2 cellular contexts compared by ENCODE assay signal in the genomic region with DNA sequence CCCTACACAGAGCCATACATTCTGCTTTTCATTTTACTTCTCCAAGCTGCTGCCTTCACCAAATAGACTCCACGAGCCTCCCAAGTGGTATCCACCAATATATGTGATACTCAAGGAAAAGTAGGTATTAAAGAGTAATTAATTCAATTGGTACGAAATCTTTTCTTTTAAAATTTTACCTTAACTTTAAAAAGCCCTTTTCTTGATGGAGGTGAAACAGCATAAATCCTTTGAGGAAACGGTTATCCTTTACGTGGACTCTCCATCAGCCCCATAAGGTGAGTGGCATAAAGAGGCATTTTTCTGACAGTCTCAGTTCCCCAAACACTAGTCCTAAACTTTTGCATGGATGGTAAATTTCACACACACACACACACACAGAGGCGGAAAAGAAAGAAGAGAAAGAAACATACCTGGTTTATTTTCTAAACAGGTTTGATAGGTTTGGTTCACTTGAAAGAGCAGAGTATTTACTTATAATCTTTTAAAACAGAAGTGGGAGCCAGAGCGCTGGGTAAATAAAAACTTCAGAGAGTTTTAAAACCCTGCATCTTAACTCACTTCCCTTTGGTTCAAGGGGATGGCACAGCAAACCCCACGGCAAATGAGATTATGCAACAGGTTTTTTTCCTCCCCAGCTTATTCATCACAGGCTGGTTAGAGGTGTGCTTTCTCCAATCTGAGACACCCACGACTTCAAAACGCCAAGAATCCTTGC.
TF ChIP-seq lines count a peak whose summit lies in the region.

No MANE protein-coding gene starts in this region.

TF ChIP-seq in GM23338, 12 proteins besides CTCF, POLR2A, EP300 and RAD21 (continued from another document):
- TF ChIP-seq STAT1 (IDR thresholded peaks at IDR 0.05; ENCODE audit: unreplicated experiment) (no peak), POLR2AphosphoS5 (IDR thresholded peaks at IDR 0.05; ENCODE audit: low read depth) (no peak), ZNF114 (CRISPR knock-in tag; IDR thresholded peaks at IDR 0.05) (no peak), EZH2phosphoT487 (IDR thresholded peaks at IDR 0.05; ENCODE audit: unreplicated experiment) (no peak), NANOG (IDR thresholded peaks at IDR 0.05; ENCODE audit: borderline replicate concordance) (no peak), ZNF331 (CRISPR knock-in tag; IDR thresholded peaks at IDR 0.05; ENCODE audit: low read depth) (no peak)
- TF ChIP-seq, protein P1, sequence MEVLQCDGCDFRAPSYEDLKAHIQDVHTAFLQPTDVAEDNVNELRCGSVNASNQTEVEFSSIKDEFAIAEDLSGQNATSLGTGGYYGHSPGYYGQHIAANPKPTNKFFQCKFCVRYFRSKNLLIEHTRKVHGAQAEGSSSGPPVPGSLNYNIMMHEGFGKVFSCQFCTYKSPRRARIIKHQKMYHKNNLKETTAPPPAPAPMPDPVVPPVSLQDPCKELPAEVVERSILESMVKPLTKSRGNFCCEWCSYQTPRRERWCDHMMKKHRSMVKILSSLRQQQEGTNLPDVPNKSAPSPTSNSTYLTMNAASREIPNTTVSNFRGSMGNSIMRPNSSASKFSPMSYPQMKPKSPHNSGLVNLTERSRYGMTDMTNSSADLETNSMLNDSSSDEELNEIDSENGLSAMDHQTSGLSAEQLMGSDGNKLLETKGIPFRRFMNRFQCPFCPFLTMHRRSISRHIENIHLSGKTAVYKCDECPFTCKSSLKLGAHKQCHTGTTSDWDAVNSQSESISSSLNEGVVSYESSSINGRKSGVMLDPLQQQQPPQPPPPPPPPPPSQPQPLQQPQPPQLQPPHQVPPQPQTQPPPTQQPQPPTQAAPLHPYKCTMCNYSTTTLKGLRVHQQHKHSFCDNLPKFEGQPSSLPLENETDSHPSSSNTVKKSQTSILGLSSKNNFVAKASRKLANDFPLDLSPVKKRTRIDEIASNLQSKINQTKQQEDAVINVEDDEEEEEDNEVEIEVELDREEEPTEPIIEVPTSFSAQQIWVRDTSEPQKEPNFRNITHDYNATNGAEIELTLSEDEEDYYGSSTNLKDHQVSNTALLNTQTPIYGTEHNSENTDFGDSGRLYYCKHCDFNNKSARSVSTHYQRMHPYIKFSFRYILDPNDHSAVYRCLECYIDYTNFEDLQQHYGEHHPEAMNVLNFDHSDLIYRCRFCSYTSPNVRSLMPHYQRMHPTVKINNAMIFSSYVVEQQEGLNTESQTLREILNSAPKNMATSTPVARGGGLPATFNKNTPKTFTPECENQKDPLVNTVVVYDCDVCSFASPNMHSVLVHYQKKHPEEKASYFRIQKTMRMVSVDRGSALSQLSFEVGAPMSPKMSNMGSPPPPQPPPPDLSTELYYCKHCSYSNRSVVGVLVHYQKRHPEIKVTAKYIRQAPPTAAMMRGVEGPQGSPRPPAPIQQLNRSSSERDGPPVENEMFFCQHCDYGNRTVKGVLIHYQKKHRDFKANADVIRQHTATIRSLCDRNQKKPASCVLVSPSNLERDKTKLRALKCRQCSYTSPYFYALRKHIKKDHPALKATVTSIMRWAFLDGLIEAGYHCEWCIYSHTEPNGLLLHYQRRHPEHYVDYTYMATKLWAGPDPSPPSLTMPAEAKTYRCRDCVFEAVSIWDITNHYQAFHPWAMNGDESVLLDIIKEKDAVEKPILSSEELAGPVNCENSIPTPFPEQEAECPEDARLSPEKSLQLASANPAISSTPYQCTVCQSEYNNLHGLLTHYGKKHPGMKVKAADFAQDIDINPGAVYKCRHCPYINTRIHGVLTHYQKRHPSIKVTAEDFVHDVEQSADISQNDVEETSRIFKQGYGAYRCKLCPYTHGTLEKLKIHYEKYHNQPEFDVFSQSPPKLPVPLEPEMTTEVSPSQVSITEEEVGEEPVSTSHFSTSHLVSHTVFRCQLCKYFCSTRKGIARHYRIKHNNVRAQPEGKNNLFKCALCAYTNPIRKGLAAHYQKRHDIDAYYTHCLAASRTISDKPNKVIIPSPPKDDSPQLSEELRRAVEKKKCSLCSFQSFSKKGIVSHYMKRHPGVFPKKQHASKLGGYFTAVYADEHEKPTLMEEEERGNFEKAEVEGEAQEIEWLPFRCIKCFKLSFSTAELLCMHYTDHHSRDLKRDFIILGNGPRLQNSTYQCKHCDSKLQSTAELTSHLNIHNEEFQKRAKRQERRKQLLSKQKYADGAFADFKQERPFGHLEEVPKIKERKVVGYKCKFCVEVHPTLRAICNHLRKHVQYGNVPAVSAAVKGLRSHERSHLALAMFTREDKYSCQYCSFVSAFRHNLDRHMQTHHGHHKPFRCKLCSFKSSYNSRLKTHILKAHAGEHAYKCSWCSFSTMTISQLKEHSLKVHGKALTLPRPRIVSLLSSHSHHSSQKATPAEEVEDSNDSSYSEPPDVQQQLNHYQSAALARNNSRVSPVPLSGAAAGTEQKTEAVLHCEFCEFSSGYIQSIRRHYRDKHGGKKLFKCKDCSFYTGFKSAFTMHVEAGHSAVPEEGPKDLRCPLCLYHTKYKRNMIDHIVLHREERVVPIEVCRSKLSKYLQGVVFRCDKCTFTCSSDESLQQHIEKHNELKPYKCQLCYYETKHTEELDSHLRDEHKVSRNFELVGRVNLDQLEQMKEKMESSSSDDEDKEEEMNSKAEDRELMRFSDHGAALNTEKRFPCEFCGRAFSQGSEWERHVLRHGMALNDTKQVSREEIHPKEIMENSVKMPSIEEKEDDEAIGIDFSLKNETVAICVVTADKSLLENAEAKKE (CRISPR knock-in tag; IDR thresholded peaks at IDR 0.05): no peak
- TF ChIP-seq, protein P2, sequence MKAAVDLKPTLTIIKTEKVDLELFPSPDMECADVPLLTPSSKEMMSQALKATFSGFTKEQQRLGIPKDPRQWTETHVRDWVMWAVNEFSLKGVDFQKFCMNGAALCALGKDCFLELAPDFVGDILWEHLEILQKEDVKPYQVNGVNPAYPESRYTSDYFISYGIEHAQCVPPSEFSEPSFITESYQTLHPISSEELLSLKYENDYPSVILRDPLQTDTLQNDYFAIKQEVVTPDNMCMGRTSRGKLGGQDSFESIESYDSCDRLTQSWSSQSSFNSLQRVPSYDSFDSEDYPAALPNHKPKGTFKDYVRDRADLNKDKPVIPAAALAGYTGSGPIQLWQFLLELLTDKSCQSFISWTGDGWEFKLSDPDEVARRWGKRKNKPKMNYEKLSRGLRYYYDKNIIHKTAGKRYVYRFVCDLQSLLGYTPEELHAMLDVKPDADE (IDR thresholded peaks at IDR 0.05): no peak

TF ChIP-seq in neural cell, 6 proteins besides CTCF, POLR2A, EP300 and RAD21:
- TF ChIP-seq, protein P3, sequence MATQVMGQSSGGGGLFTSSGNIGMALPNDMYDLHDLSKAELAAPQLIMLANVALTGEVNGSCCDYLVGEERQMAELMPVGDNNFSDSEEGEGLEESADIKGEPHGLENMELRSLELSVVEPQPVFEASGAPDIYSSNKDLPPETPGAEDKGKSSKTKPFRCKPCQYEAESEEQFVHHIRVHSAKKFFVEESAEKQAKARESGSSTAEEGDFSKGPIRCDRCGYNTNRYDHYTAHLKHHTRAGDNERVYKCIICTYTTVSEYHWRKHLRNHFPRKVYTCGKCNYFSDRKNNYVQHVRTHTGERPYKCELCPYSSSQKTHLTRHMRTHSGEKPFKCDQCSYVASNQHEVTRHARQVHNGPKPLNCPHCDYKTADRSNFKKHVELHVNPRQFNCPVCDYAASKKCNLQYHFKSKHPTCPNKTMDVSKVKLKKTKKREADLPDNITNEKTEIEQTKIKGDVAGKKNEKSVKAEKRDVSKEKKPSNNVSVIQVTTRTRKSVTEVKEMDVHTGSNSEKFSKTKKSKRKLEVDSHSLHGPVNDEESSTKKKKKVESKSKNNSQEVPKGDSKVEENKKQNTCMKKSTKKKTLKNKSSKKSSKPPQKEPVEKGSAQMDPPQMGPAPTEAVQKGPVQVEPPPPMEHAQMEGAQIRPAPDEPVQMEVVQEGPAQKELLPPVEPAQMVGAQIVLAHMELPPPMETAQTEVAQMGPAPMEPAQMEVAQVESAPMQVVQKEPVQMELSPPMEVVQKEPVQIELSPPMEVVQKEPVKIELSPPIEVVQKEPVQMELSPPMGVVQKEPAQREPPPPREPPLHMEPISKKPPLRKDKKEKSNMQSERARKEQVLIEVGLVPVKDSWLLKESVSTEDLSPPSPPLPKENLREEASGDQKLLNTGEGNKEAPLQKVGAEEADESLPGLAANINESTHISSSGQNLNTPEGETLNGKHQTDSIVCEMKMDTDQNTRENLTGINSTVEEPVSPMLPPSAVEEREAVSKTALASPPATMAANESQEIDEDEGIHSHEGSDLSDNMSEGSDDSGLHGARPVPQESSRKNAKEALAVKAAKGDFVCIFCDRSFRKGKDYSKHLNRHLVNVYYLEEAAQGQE (IDR thresholded peaks at IDR 0.05; ENCODE audit: borderline replicate concordance): no peak
- TF ChIP-seq POLR2AphosphoS5 (IDR thresholded peaks at IDR 0.05) (no peak), SMC3 (conservative IDR thresholded peaks at IDR 0.05; ENCODE audit: poor library complexity) (no peak), MXI1 (conservative IDR thresholded peaks at IDR 0.05; ENCODE audit: poor library complexity, severe bottlenecking) (no peak), TAF1 (IDR thresholded peaks at IDR 0.05; ENCODE audit: low read depth) (no peak)
TF ChIP-seq in neural cell: peak in this region for 0.
